ENCODE assay signal across 31 cellular contexts in the genomic region with DNA sequence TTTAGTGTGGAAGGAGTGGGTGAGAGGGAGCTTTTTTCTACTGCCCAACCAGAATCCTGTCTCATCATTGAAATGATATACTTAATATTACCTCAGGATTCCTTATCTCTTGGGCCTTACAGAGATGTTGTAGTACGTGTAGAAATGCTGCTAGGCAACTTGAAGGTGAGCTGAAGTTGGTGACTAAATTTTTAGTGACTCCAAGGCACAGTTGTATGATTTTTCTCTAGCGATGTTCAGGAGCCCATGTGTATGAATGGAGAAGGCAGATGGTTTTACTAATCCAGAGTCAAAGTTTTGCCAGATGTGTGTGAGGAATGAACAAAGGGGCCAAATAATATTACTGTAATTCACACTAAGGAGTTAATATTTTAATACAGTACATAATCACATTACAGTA.
"Had no signal": no experiment of that assay in that cellular context is flagged by ENCODE, and none has a peak within 500 bp of the region (broad histone marks: within the 10 kb centered on the region; RNA-seq: fewer than 3 reads in every experiment).

No MANE protein-coding gene starts in this region.

- H3K4me1 Mint-ChIP-seq: immature natural killer cell, neural crest cell had no signal

- H3K9me3 ChIP-seq: mucosa of descending colon, pancreas, prostate gland, testis, thyroid gland, upper lobe of right lung had no signal

- H3K27me3 Mint-ChIP-seq: memory B cell had no signal

- H3K27me3 ChIP-seq: pancreas, stomach, testis, thyroid gland, transverse colon, upper lobe of right lung had no signal

- H3K27ac Mint-ChIP-seq: immature natural killer cell; memory B cell; naive thymus-derived CD4-positive, alpha-beta T cell; natural killer cell treated with Interleukin-12 subunit alpha and Interleukin-12 subunit beta and Interleukin-15 and Interleukin-18, amount 100 ng/mL, for 72 hours; stimulated activated naive B cell treated with anti-CD40 and anti-IgM and Interleukin-4, amounts not matched to agents 10 μg/mL and 1 μg/mL and 100 μg/mL, for 72 hours had no signal

- DNase-seq: hypothalamus; immature natural killer cell; kidney; left colon; left ventricle myocardium inferior; midbrain; mucosa of descending colon; naive thymus-derived CD4-positive, alpha-beta T cell; nucleus accumbens; pancreas; posterior cingulate gyrus; retina; right cardiac atrium; stimulated activated CD4-positive, alpha-beta T cell treated with anti-CD3 and anti-CD28 coated beads, Interleukin-12 subunit alpha, Interleukin-12 subunit beta, amount 100 ng/mL, for 4 hours; stimulated activated CD4-positive, alpha-beta T cell treated with anti-CD3 and anti-CD28 coated beads, Interleukin-15, amount 100 ng/mL, for 24 hours; stimulated activated CD4-positive, alpha-beta T cell treated with anti-CD3 and anti-CD28 coated beads, Interleukin-2, amount 100 ng/mL, for 24 hours; stimulated activated CD4-positive, alpha-beta T cell treated with anti-CD3 and anti-CD28 coated beads, Interleukin-4, amount 100 ng/mL, for 1 hour; stimulated activated naive B cell treated with anti-CD40 and anti-IgM and Interleukin-4, amounts not matched to agents 10 μg/mL and 1 μg/mL and 100 μg/mL, for 72 hours; stimulated activated naive CD8-positive, alpha-beta T cell treated with anti-CD3 and anti-CD28 coated beads, Interleukin-15, Interleukin-2, amounts not matched to agents 100 U/mL and 50 U/mL, for 24 hours; stomach; testis; thyroid gland; transverse colon; upper lobe of right lung had no signal

- ATAC-seq: left colon; mucosa of descending colon; naive thymus-derived CD4-positive, alpha-beta T cell; natural killer cell treated with Interleukin-12 subunit alpha and Interleukin-12 subunit beta and Interleukin-15 and Interleukin-18, amount 100 ng/mL, for 72 hours; pancreas; right cardiac atrium; sciatic nerve; stimulated activated naive B cell treated with anti-CD40 and anti-IgM and Interleukin-4, amounts not matched to agents 10 μg/mL and 1 μg/mL and 100 μg/mL, for 72 hours; stimulated activated naive CD8-positive, alpha-beta T cell treated with anti-CD3 and anti-CD28 coated beads, Interleukin-15, Interleukin-2, amounts not matched to agents 100 U/mL and 50 U/mL, for 24 hours; upper lobe of right lung had no signal

- H3K4me1 ChIP-seq: left ventricle myocardium inferior, pancreas, prostate gland, stomach, testis, thyroid gland, upper lobe of right lung had no signal

- H3K36me3 ChIP-seq: left ventricle myocardium inferior, pancreas, prostate gland, stomach, thyroid gland, transverse colon, upper lobe of right lung had no signal

- H3K36me3 Mint-ChIP-seq: stimulated activated naive B cell treated with anti-CD40 and anti-IgM and Interleukin-4, amounts not matched to agents 10 μg/mL and 1 μg/mL and 100 μg/mL, for 72 hours had no signal

- H3K4me3 Mint-ChIP-seq: immature natural killer cell; memory B cell; naive thymus-derived CD4-positive, alpha-beta T cell; natural killer cell treated with Interleukin-12 subunit alpha and Interleukin-12 subunit beta and Interleukin-15 and Interleukin-18, amount 100 ng/mL, for 72 hours; neural crest cell; stimulated activated naive B cell treated with anti-CD40 and anti-IgM and Interleukin-4, amounts not matched to agents 10 μg/mL and 1 μg/mL and 100 μg/mL, for 72 hours had no signal

- H3K27ac ChIP-seq: left ventricle myocardium inferior, pancreas, prostate gland, skin epidermis, stomach, testis, thyroid gland, transverse colon, upper lobe of right lung had no signal

- H3K4me3 ChIP-seq: left ventricle myocardium inferior, lung, mucosa of descending colon, pancreas, prostate gland, skin epidermis, stomach, testis, thyroid gland, transverse colon, upper lobe of right lung had no signal
